In the genomic region with DNA sequence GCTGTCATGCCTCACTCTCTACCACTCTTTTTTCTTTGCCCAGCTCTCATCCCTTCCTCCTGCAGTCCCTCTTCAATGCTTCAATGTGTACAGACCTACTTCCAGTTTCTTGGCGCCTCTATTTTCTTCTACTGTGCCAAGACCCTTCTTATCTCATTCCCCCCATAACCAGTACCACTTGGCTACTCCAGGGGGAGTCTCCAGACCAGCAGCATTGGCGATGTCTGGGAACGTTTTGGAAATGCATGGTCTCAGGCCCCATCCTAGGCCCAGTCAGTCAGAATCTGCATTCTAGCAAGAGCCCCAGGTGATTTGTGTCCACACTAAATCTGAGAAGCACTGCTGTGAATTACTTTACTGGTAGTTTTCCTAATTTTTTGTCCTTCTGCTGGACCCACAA, we compare ENCODE assay signal across 20 cellular contexts.
"Had no signal": no experiment of that assay in that cellular context is flagged by ENCODE, and none has a peak within 500 bp of the region (broad histone marks: within the 10 kb centered on the region; RNA-seq: fewer than 3 reads in every experiment).

No MANE protein-coding gene starts in this region.

- H3K4me1 Mint-ChIP-seq: activated CD4-positive, alpha-beta T cell treated with anti-CD3 and anti-CD28 coated beads, Interleukin-2, amount 10 ng/mL, durations not matched to agents 7 days and 5 days; activated naive CD4-positive, alpha-beta T cell treated with anti-CD3 and anti-CD28 coated beads, Interleukin-2, amount 10 ng/mL, durations not matched to agents 7 days and 5 days; activated naive CD8-positive, alpha-beta T cell treated with anti-CD3 and anti-CD28 coated beads, Interleukin-2, amount 50 U/mL, for 24 hours had no signal

- H3K27me3 ChIP-seq: thyroid gland had no signal

- H3K9me3 ChIP-seq: thyroid gland had no signal

- H3K79me2 ChIP-seq: parathyroid adenoma had no signal

- H3K4me3 Mint-ChIP-seq: activated CD4-positive, alpha-beta T cell treated with anti-CD3 and anti-CD28 coated beads, Interleukin-2, amount 10 ng/mL, durations not matched to agents 7 days and 5 days; activated CD8-positive, alpha-beta T cell treated with anti-CD3 and anti-CD28 coated beads, Interleukin-2, amount 10 ng/mL, durations not matched to agents 7 days and 5 days; activated naive CD4-positive, alpha-beta T cell treated with anti-CD3 and anti-CD28 coated beads, Interleukin-2, amount 10 ng/mL, durations not matched to agents 7 days and 5 days; activated naive CD8-positive, alpha-beta T cell treated with anti-CD3 and anti-CD28 coated beads, Interleukin-2, amount 50 U/mL, for 24 hours; activated T-cell treated with anti-CD3 and anti-CD28 coated beads, Interleukin-2, amount 50 U/mL, for 24 hours; natural killer cell treated with Interleukin-12 subunit alpha and Interleukin-12 subunit beta and Interleukin-15 and Interleukin-18, amount 100 ng/mL, for 72 hours had no signal

- H2AFZ ChIP-seq: parathyroid adenoma had no signal

- H3K27ac Mint-ChIP-seq: activated CD4-positive, alpha-beta T cell treated with anti-CD3 and anti-CD28 coated beads, Interleukin-2, amount 10 ng/mL, durations not matched to agents 7 days and 5 days; activated CD8-positive, alpha-beta T cell treated with anti-CD3 and anti-CD28 coated beads, Interleukin-2, amount 10 ng/mL, durations not matched to agents 7 days and 5 days; activated naive CD4-positive, alpha-beta T cell treated with anti-CD3 and anti-CD28 coated beads, Interleukin-2, amount 10 ng/mL, durations not matched to agents 7 days and 5 days; activated naive CD8-positive, alpha-beta T cell treated with anti-CD3 and anti-CD28 coated beads, Interleukin-2, amount 50 U/mL, for 24 hours; activated T-cell treated with anti-CD3 and anti-CD28 coated beads, Interleukin-2, amount 50 U/mL, for 24 hours; activated T-helper 2 cell treated with anti-CD3 and anti-CD28 coated beads, Interferon-gamma antibody, Interleukin-2, Interleukin-4, amounts not matched to agents 10 μg/mL and 5 μg/mL and 100 μg/mL, durations not matched to agents 14 hours and 24 hours and 36 hours; natural killer cell treated with Interleukin-12 subunit alpha and Interleukin-12 subunit beta and Interleukin-15 and Interleukin-18, amount 100 ng/mL, for 72 hours had no signal

- H3K27ac ChIP-seq: epithelial cell of prostate, parathyroid adenoma, thyroid gland had no signal

- H3K4me1 ChIP-seq: parathyroid adenoma, thyroid gland had no signal

- H3K9me3 Mint-ChIP-seq: activated CD4-positive, alpha-beta T cell treated with anti-CD3 and anti-CD28 coated beads, Interleukin-2, amount 10 ng/mL, durations not matched to agents 7 days and 5 days; activated naive CD4-positive, alpha-beta T cell treated with anti-CD3 and anti-CD28 coated beads, Interleukin-2, amount 10 ng/mL, durations not matched to agents 7 days and 5 days; activated naive CD8-positive, alpha-beta T cell treated with anti-CD3 and anti-CD28 coated beads, Interleukin-2, amount 50 U/mL, for 24 hours; activated T-cell treated with anti-CD3 and anti-CD28 coated beads, Interleukin-2, amount 50 U/mL, for 24 hours; activated T-helper 2 cell treated with anti-CD3 and anti-CD28 coated beads, Interferon-gamma antibody, Interleukin-2, Interleukin-4, amounts not matched to agents 10 μg/mL and 5 μg/mL and 100 μg/mL, durations not matched to agents 14 hours and 24 hours and 36 hours; natural killer cell treated with Interleukin-12 subunit alpha and Interleukin-12 subunit beta and Interleukin-15 and Interleukin-18, amount 100 ng/mL, for 72 hours had no signal

- H3K36me3 ChIP-seq: thyroid gland had no signal

- H3K9ac ChIP-seq: parathyroid adenoma had no signal

- ATAC-seq: activated CD4-positive, CD25-positive, alpha-beta regulatory T cell treated with anti-CD3 and anti-CD28 coated beads, Interleukin-2, amount 50 U/mL, for 24 hours; activated CD8-positive, alpha-beta T cell treated with anti-CD3 and anti-CD28 coated beads, Interleukin-2, amount 10 ng/mL, durations not matched to agents 7 days and 5 days; activated naive CD8-positive, alpha-beta T cell treated with anti-CD3 and anti-CD28 coated beads, Interleukin-2, amount 50 U/mL, for 24 hours; left lobe of liver; natural killer cell treated with Interleukin-12 subunit alpha and Interleukin-12 subunit beta and Interleukin-15 and Interleukin-18, amount 100 ng/mL, for 72 hours had no signal

- H3K36me3 Mint-ChIP-seq: activated naive CD4-positive, alpha-beta T cell treated with anti-CD3 and anti-CD28 coated beads, Interleukin-2, amount 10 ng/mL, durations not matched to agents 7 days and 5 days; natural killer cell treated with Interleukin-12 subunit alpha and Interleukin-12 subunit beta and Interleukin-15 and Interleukin-18, amount 100 ng/mL, for 72 hours had no signal

- DNase-seq: activated CD4-positive, alpha-beta T cell treated with anti-CD3 and anti-CD28 coated beads, Interleukin-2, amount 10 ng/mL, durations not matched to agents 7 days and 5 days; activated CD8-positive, alpha-beta T cell treated with anti-CD3 and anti-CD28 coated beads, Interleukin-2, amount 10 ng/mL, durations not matched to agents 7 days and 5 days; activated naive CD4-positive, alpha-beta T cell treated with anti-CD3 and anti-CD28 coated beads, Interleukin-2, amount 10 ng/mL, durations not matched to agents 7 days and 5 days; activated naive CD8-positive, alpha-beta T cell treated with anti-CD3 and anti-CD28 coated beads, Interleukin-2, amount 50 U/mL, for 24 hours; activated T-cell treated with anti-CD3 and anti-CD28 coated beads, Interleukin-2, amount 50 U/mL, for 24 hours; anterior cingulate cortex; hypothalamus; kidney; stimulated activated CD4-positive, alpha-beta T cell treated with anti-CD3 and anti-CD28 coated beads, Interleukin-12 subunit alpha, Interleukin-12 subunit beta, amount 100 ng/mL, for 4 hours; stimulated activated CD4-positive, alpha-beta T cell treated with anti-CD3 and anti-CD28 coated beads, Interleukin-1b, Interleukin-23, amount 100 ng/mL, for 48 hours; stimulated activated CD8-positive, alpha-beta memory T cell treated with anti-CD3 and anti-CD28 coated beads, Interleukin-4, amount 100 ng/mL, for 48 hours; stimulated activated naive CD4-positive, alpha-beta T cell; thyroid gland had no signal

- H3K4me3 ChIP-seq: lung, thyroid gland had no signal
